8 cellular contexts compared by ENCODE assay signal in genomic region chr11:119421941-119422504, GRCh38. TPM values are rescaled to one million over a fixed set of nuclear protein-coding genes. Genes with fewer than 3 reads are reported as not detected.
DNase-seq lines count a peak whose midpoint lies in the region; ATAC-seq lines count a peak whose summit lies in the region.

No MANE protein-coding gene starts in this region.

- H3K4me3 Mint-ChIP-seq in activated T-cell treated with anti-CD3 and anti-CD28 coated beads, Interleukin-2, amount 50 U/mL, for 72 hours = peak overlapping the region; percentile 76 to 80
- peak overlapping the region; percentile 82 for H3K4me3 Mint-ChIP-seq in activated T-helper 2 cell treated with anti-CD3 and anti-CD28 coated beads, Interferon-gamma antibody, Interleukin-2, Interleukin-4, amounts not matched to agents 10 μg/mL and 5 μg/mL and 100 μg/mL, durations not matched to agents 14 hours and 24 hours and 36 hours (ENCODE audit: low read depth)

- H3K27me3 Mint-ChIP-seq in activated T-cell treated with anti-CD3 and anti-CD28 coated beads, Interleukin-2, amount 50 U/mL, for 72 hours (ENCODE audit: low read depth) = peaks cover 49% of the 10 kb centered on the region
- H3K27me3 Mint-ChIP-seq in activated T-helper 2 cell treated with anti-CD3 and anti-CD28 coated beads, Interferon-gamma antibody, Interleukin-2, Interleukin-4, amounts not matched to agents 10 μg/mL and 5 μg/mL and 100 μg/mL, durations not matched to agents 14 hours and 24 hours and 36 hours (ENCODE audit: low read depth) = peaks cover 7% of the 10 kb centered on the region

- H3K4me3 ChIP-seq in stomach smooth muscle (ENCODE audit: low read length in 2 of 2) = peak overlapping the region; percentile 70 to 74

- no peaks in the 10 kb centered on the region for H3K9me3 ChIP-seq in stomach smooth muscle (ENCODE audit: control insufficient read depth in 2 of 2, low read length in 2 of 2)

- peak in 1 of 2 donors; percentile 11 for DNase-seq in activated T-cell treated with anti-CD3 and anti-CD28 coated beads, Interleukin-2, amount 50 U/mL, for 72 hours
- no peak for DNase-seq in activated T-cell treated with anti-CD3 and anti-CD28 coated beads, Interleukin-2, amount 50 U/mL, for 1 hour
- DNase-seq in activated T-helper 2 cell treated with anti-CD3 and anti-CD28 coated beads, Interferon-gamma antibody, Interleukin-2, Interleukin-4, amounts not matched to agents 10 μg/mL and 5 μg/mL and 100 μg/mL, durations not matched to agents 14 hours and 24 hours and 36 hours (ENCODE audit: low spot score) = no peak
- peak; percentile 40 for DNase-seq in iris pigment epithelial cell (ENCODE audit: low read depth)
- DNase-seq in SHP77 treated with DMSO at 0.1 percent for 48 hours (lab: John Stamatoyannopoulos, UW) = no peak

- H3K36me3 Mint-ChIP-seq in activated T-cell treated with anti-CD3 and anti-CD28 coated beads, Interleukin-2, amount 50 U/mL, for 72 hours (ENCODE audit: insufficient read depth in 2 of 2) = no peaks in the 10 kb centered on the region
- H3K36me3 Mint-ChIP-seq in activated T-helper 2 cell treated with anti-CD3 and anti-CD28 coated beads, Interferon-gamma antibody, Interleukin-2, Interleukin-4, amounts not matched to agents 10 μg/mL and 5 μg/mL and 100 μg/mL, durations not matched to agents 14 hours and 24 hours and 36 hours (ENCODE audit: low read depth) = peaks cover 11% of the 10 kb centered on the region

- peaks cover 30% of the 10 kb centered on the region for H3K4me1 ChIP-seq in stomach smooth muscle (ENCODE audit: control insufficient read depth, insufficient read depth, low read length)

- H3K27ac Mint-ChIP-seq in activated T-cell treated with anti-CD3 and anti-CD28 coated beads, Interleukin-2, amount 50 U/mL, for 72 hours = no peak overlapping the region
- H3K27ac Mint-ChIP-seq in activated T-helper 2 cell treated with anti-CD3 and anti-CD28 coated beads, Interferon-gamma antibody, Interleukin-2, Interleukin-4, amounts not matched to agents 10 μg/mL and 5 μg/mL and 100 μg/mL, durations not matched to agents 14 hours and 24 hours and 36 hours = peak overlapping the region; percentile 62

- intact Hi-C loops in activated T-helper 2 cell treated with anti-CD3 and anti-CD28 coated beads, Interferon-gamma antibody, Interleukin-2, Interleukin-4, amounts not matched to agents 10 μg/mL and 5 μg/mL and 100 μg/mL, durations not matched to agents 14 hours and 24 hours and 36 hours (cut with micrococcal nuclease) = loop anchor here (10.0 kb wide), 1 partner anchor 53 kb away; no protein-coding TSS in a partner anchor

- H3K9me3 Mint-ChIP-seq in activated T-cell treated with anti-CD3 and anti-CD28 coated beads, Interleukin-2, amount 50 U/mL, for 72 hours = no peaks in the 10 kb centered on the region
- no peaks in the 10 kb centered on the region for H3K9me3 Mint-ChIP-seq in activated T-helper 2 cell treated with anti-CD3 and anti-CD28 coated beads, Interferon-gamma antibody, Interleukin-2, Interleukin-4, amounts not matched to agents 10 μg/mL and 5 μg/mL and 100 μg/mL, durations not matched to agents 14 hours and 24 hours and 36 hours

- H3K27me3 ChIP-seq in stomach smooth muscle (ENCODE audit: control insufficient read depth in 1 of 2, insufficient read depth in 2 of 2, low read length in 2 of 2) = peaks cover 16 to 33% of the 10 kb centered on the region in 2 donors

- peak overlapping the region in 1 of 2 donors; percentile 40 for H3K9ac ChIP-seq in stomach smooth muscle (ENCODE audit: low read length in 2 of 2)

- no peak overlapping the region for H3K27ac ChIP-seq in stomach smooth muscle (ENCODE audit: low read length)

- H3K36me3 ChIP-seq in stomach smooth muscle (ENCODE audit: control insufficient read depth in 2 of 2, insufficient read depth in 2 of 2, low read length in 2 of 2) = no peaks in the 10 kb centered on the region

- ATAC-seq in activated T-cell treated with anti-CD3 and anti-CD28 coated beads, Interleukin-2, amount 50 U/mL, for 72 hours (replicated peaks in 1 of 2) = peak; percentile 50 to 54
- ATAC-seq in GM19397 (IDR thresholded peaks at IDR 0.05; ENCODE audit: unreplicated experiment) (no peak), HG02588 (IDR thresholded peaks at IDR 0.05; ENCODE audit: unreplicated experiment) (no peak)

- peaks cover 31% of the 10 kb centered on the region for H3K4me1 Mint-ChIP-seq in activated T-cell treated with anti-CD3 and anti-CD28 coated beads, Interleukin-2, amount 50 U/mL, for 72 hours (ENCODE audit: low read depth)
- H3K4me1 Mint-ChIP-seq in activated T-helper 2 cell treated with anti-CD3 and anti-CD28 coated beads, Interferon-gamma antibody, Interleukin-2, Interleukin-4, amounts not matched to agents 10 μg/mL and 5 μg/mL and 100 μg/mL, durations not matched to agents 14 hours and 24 hours and 36 hours (ENCODE audit: low read depth) = peaks cover 33% of the 10 kb centered on the region

RNA-seq across cellular contexts. Expression of gene THY1, which starts 0.9 kb away (rescaled TPM):
- total RNA-seq in activated T-cell treated with anti-CD3 and anti-CD28 coated beads, Interleukin-2, amount 50 U/mL, for 72 hours = 1 to 10 TPM; 1.3 to 4.0 TPM
- 35.2 and 37.3 TPM in 2 replicates for total RNA-seq in activated T-helper 2 cell treated with anti-CD3 and anti-CD28 coated beads, Interferon-gamma antibody, Interleukin-2, Interleukin-4, amounts not matched to agents 10 μg/mL and 5 μg/mL and 100 μg/mL, durations not matched to agents 14 hours and 24 hours and 36 hours

RNA-seq across cellular contexts. Expression of gene USP2, which starts 40.5 kb away (rescaled TPM):
- 1 to 10 TPM in 1 of 2 donors, under 1 TPM in 1; 0.91 to 3.0 TPM for total RNA-seq in activated T-cell treated with anti-CD3 and anti-CD28 coated beads, Interleukin-2, amount 50 U/mL, for 72 hours
- 1.0 and 1.1 TPM in 2 replicates for total RNA-seq in activated T-helper 2 cell treated with anti-CD3 and anti-CD28 coated beads, Interferon-gamma antibody, Interleukin-2, Interleukin-4, amounts not matched to agents 10 μg/mL and 5 μg/mL and 100 μg/mL, durations not matched to agents 14 hours and 24 hours and 36 hours

Comparison
In these comparisons a context has a peak if more than half of its experiments do, and no peak if none do; other contexts are left out.
1. ATAC-seq: peak in activated T-cell treated with anti-CD3 and anti-CD28 coated beads, Interleukin-2, amount 50 U/mL, for 72 hours (2 of 2); none in GM19397 (single experiment) and HG02588 (single experiment).